Comparison of ENCODE assay signal across 8 cellular contexts in genomic region chr15:40893733-40894688, GRCh38. TPM values are rescaled to one million over a fixed set of nuclear protein-coding genes. Genes with fewer than 3 reads are reported as not detected.
DNase-seq lines count a peak whose midpoint lies in the region; ATAC-seq lines count a peak whose summit lies in the region.

Gene VPS18, plus strand, starts transcription at chr15:40894450. Its CDS starts 319 bp downstream, at chr15:40894769.

- H3K4me1 Mint-ChIP-seq in activated CD8-positive, alpha-beta memory T cell treated with anti-CD3 and anti-CD28 coated beads, Interleukin-2, amount 10 ng/mL, durations not matched to agents 7 days and 5 days, result peaks cover 32% of the 10 kb centered on the region

- H3K4me3 Mint-ChIP-seq in activated CD8-positive, alpha-beta memory T cell treated with anti-CD3 and anti-CD28 coated beads, Interleukin-2, amount 10 ng/mL, durations not matched to agents 7 days and 5 days, result peak within 1 kb of the TSS; percentile 98

- no peaks in the 10 kb centered on the region for H3K9me3 Mint-ChIP-seq in activated CD8-positive, alpha-beta memory T cell treated with anti-CD3 and anti-CD28 coated beads, Interleukin-2, amount 10 ng/mL, durations not matched to agents 7 days and 5 days (ENCODE audit: low read depth)

- CTCF ChIA-PET in activated CD8-positive, alpha-beta memory T cell treated with anti-CD3 and anti-CD28 coated beads, Interleukin-2, amount 10 ng/mL, durations not matched to agents 7 days and 5 days (lab: Charles Lee), result interaction anchor here (0.6 to 11.3 kb wide), 47 partner anchors 9 to 337 kb away, joined by 3 to 406 read pairs (median 5); partner anchors contain the start of genes CCDC32, CHP1, DNAJC17 and EXD1

- ATAC-seq in GM21390 (IDR thresholded peaks at IDR 0.05; ENCODE audit: unreplicated experiment), result peak; percentile 81
- peak; percentile 98 for ATAC-seq in activated CD8-positive, alpha-beta memory T cell treated with anti-CD3 and anti-CD28 coated beads, Interleukin-2, amount 10 ng/mL, durations not matched to agents 7 days and 5 days

- H3K36me3 Mint-ChIP-seq in activated CD8-positive, alpha-beta memory T cell treated with anti-CD3 and anti-CD28 coated beads, Interleukin-2, amount 10 ng/mL, durations not matched to agents 7 days and 5 days, result peaks cover 11% of the 10 kb centered on the region

- H3K4me3 ChIP-seq in HUES48 (ENCODE audit: low read depth, low read length), result peak within 1 kb of the TSS; percentile 87
- peak within 1 kb of the TSS; percentile 78 for H3K4me3 ChIP-seq in NT2/D1 (ENCODE audit: insufficient read length, low read depth)
- peak within 1 kb of the TSS; percentile 80 for H3K4me3 ChIP-seq in endocrine pancreas (ENCODE audit: control insufficient read depth, insufficient read depth, low read length)
- peak within 1 kb of the TSS; percentile 83 for H3K4me3 ChIP-seq in mesodermal cell (ENCODE audit: extremely low read depth, insufficient read depth, low read length, poor library complexity, severe bottlenecking)

- peak within 1 kb of the TSS; percentile 91 for H3K27ac ChIP-seq in HUES48 (ENCODE audit: low read depth, low read length)
- peak within 1 kb of the TSS; percentile 68 for H3K27ac ChIP-seq in mesodermal cell (ENCODE audit: low read depth, low read length, severe bottlenecking)

- H3K27ac Mint-ChIP-seq in activated CD8-positive, alpha-beta memory T cell treated with anti-CD3 and anti-CD28 coated beads, Interleukin-2, amount 10 ng/mL, durations not matched to agents 7 days and 5 days, result peak within 1 kb of the TSS; percentile 94

- H3K4me1 ChIP-seq in HUES48 (ENCODE audit: control insufficient read depth, insufficient read depth, low read length) (peaks cover 10% of the 10 kb centered on the region), NT2/D1 (ENCODE audit: insufficient read depth, insufficient read length) (peaks cover 4% of the 10 kb centered on the region), endocrine pancreas (ENCODE audit: control insufficient read depth, insufficient read depth, low read length) (no peaks in the 10 kb centered on the region), mesodermal cell (ENCODE audit: control insufficient read depth, insufficient read depth, low read length, poor library complexity, severe bottlenecking) (peaks cover 3% of the 10 kb centered on the region)

- DNase-seq in D341Med (ENCODE audit: low spot score) (peak; percentile 97), NT2/D1 (ENCODE audit: low read depth, low spot score) (peak; percentile 90)
- DNase-seq in activated CD8-positive, alpha-beta memory T cell treated with anti-CD3 and anti-CD28 coated beads, Interleukin-2, amount 10 ng/mL, durations not matched to agents 7 days and 5 days, result peak; percentile 99
- peak; percentile 96 to 97 for DNase-seq in stimulated activated CD8-positive, alpha-beta memory T cell treated with anti-CD3 and anti-CD28 coated beads, Interleukin-15, amount 100 ng/mL, for 4 hours (ENCODE audit: low read depth in 2 of 2)

- H3K27me3 Mint-ChIP-seq in activated CD8-positive, alpha-beta memory T cell treated with anti-CD3 and anti-CD28 coated beads, Interleukin-2, amount 10 ng/mL, durations not matched to agents 7 days and 5 days, result no peaks in the 10 kb centered on the region

- H3K36me3 ChIP-seq in HUES48 (ENCODE audit: control insufficient read depth, insufficient read depth, low read length) (peaks cover 29% of the 10 kb centered on the region), NT2/D1 (ENCODE audit: insufficient read depth, insufficient read length, low read length) (peaks cover 28% of the 10 kb centered on the region), endocrine pancreas (ENCODE audit: control insufficient read depth, insufficient read depth, low read length) (no peaks in the 10 kb centered on the region), mesodermal cell (ENCODE audit: control insufficient read depth, insufficient read depth, low read length) (peaks cover 25% of the 10 kb centered on the region)

- H3K27me3 ChIP-seq in HUES48 (ENCODE audit: control insufficient read depth, insufficient read depth, low read length) (peaks cover 5% of the 10 kb centered on the region), NT2/D1 (ENCODE audit: insufficient read depth, insufficient read length) (peaks cover 12% of the 10 kb centered on the region), endocrine pancreas (ENCODE audit: control insufficient read depth, insufficient read depth, low read length) (no peaks in the 10 kb centered on the region)

- H3K9ac ChIP-seq in HUES48 (ENCODE audit: low read depth, low read length), result peak within 1 kb of the TSS; percentile 74
- H3K9ac ChIP-seq in NT2/D1 (ENCODE audit: insufficient read length, low read depth), result peak within 1 kb of the TSS; percentile 80
- H3K9ac ChIP-seq in endocrine pancreas (ENCODE audit: control insufficient read depth, insufficient read depth, low read length), result peak within 1 kb of the TSS; percentile 95

- H3K9me3 ChIP-seq in HUES48 (ENCODE audit: control insufficient read depth, insufficient read depth, low read length), result no peaks in the 10 kb centered on the region
- H3K9me3 ChIP-seq in NT2/D1 (ENCODE audit: insufficient read depth, low read length), result no peaks in the 10 kb centered on the region
- no peaks in the 10 kb centered on the region for H3K9me3 ChIP-seq in endocrine pancreas (ENCODE audit: control insufficient read depth, low read length)
- no peaks in the 10 kb centered on the region for H3K9me3 ChIP-seq in mesodermal cell (ENCODE audit: control insufficient read depth, low read length)

- WGBS in mesodermal cell (ENCODE audit: insufficient coverage in 2 of 2), 2 experiments, result 6 to 8% methylated on average over 38 to 54 of the region's 55 CpGs

RNA-seq across cellular contexts. Expression of gene VPS18, which starts in this region (rescaled TPM):
- 10 to 100 TPM; 16.9 to 19.5 TPM for total RNA-seq in activated CD8-positive, alpha-beta memory T cell treated with anti-CD3 and anti-CD28 coated beads, Interleukin-2, amount 10 ng/mL, durations not matched to agents 7 days and 5 days
- 15.4 TPM for polyA plus RNA-seq in mesodermal cell (2013, experiment 1 of 2)
- 14.4 TPM for polyA plus RNA-seq in mesodermal cell (2013, experiment 2 of 2)

Comparison
In these comparisons a context has a peak if more than half of its experiments do, and no peak if none do; other contexts are left out.
1. Peak in every context shown above with its lines: DNase-seq, ATAC-seq, H3K4me3 ChIP-seq and H3K27ac ChIP-seq.